In genomic region chr2:202813387-202813786, GRCh38 we compare ENCODE assay signal across 25 cellular contexts.
"Had no signal": no experiment of that assay in that cellular context is flagged by ENCODE, and none has a peak within 500 bp of the region (broad histone marks: within the 10 kb centered on the region; RNA-seq: fewer than 3 reads in every experiment).

No MANE protein-coding gene starts in this region.

- H3K36me3 ChIP-seq: colonic mucosa, gastrocnemius medialis, lower lobe of right lung had no signal

- FAIRE-seq: endometrium had no signal

- ATAC-seq: effector memory CD8-positive, alpha-beta T cell; esophagus mucosa; gastrocnemius medialis; heart left ventricle; left cardiac atrium; left lobe of liver; lower lobe of right lung; mucosa of descending colon had no signal

- H3K9me3 ChIP-seq: colonic mucosa, gastrocnemius medialis, lower lobe of right lung had no signal

- DNase-seq: colonic mucosa; cortex of kidney; effector CD8-positive, alpha-beta T cell; effector memory CD8-positive, alpha-beta T cell; endodermal cell; erythroblast; esophagus squamous epithelium; foreskin fibroblast; foreskin melanocyte; gastrocnemius medialis; heart left ventricle; hypothalamus; immature natural killer cell; islet precursor cell; left cardiac atrium; left ventricle myocardium inferior; lower lobe of right lung; mesenchymal stem cell; mucosa of descending colon; naive B cell had no signal

- H3K4me1 ChIP-seq: colonic mucosa, lower lobe of right lung had no signal

- H3K4me3 ChIP-seq: colonic mucosa, esophagus squamous epithelium, gastrocnemius medialis, heart left ventricle, hepatocyte, left ventricle myocardium inferior, lower lobe of right lung, mucosa of descending colon had no signal

- H3K27me3 ChIP-seq: colonic mucosa, esophagus squamous epithelium, gastrocnemius medialis, heart left ventricle, hepatocyte had no signal

- H3K27ac ChIP-seq: colonic mucosa, epithelial cell of prostate, esophagus squamous epithelium, gastrocnemius medialis, heart left ventricle, hepatocyte, left ventricle myocardium inferior, lower lobe of right lung had no signal
